ENCODE assay signal across 27 cellular contexts in the genomic region with DNA sequence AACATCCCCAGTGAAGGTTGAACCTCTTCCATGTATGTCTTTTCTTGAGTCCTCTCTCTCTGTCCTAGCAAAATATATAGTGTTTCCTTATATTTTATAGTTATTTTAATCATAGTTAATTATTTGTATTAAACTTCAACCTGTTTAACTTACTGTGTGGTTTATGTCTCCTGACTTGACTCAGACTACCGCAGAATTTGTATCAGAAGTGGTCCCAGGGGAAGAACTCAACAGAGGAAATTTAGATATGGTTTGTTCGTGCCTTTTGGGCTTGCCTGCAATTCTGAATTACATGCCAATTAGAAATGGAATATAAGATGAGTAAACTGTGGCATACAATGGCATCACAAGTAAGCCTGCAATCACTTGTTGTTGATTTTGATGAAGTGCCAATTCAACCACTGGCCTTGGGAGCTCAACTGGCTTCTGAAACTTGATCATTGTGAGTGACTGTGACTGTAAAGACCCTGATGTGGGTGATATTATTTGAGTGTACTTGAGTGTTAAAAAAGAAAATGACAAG.
DNase-seq lines count a peak whose midpoint lies in the region; ATAC-seq and TF ChIP-seq lines count a peak whose summit lies in the region.
"Had no signal": no experiment of that assay in that cellular context is flagged by ENCODE, and none has a peak within 500 bp of the region (broad histone marks: within the 10 kb centered on the region; RNA-seq: fewer than 3 reads in every experiment).

No MANE protein-coding gene starts in this region.

- H3K79me2 ChIP-seq in hepatocyte, result no peaks in the 10 kb centered on the region

- no peaks in the 10 kb centered on the region for H3K27me3 ChIP-seq in A673 (replicated peaks; ENCODE audit: insufficient read depth, low read depth, low read length, poor library complexity)
- no peaks in the 10 kb centered on the region for H3K27me3 ChIP-seq in hepatocyte
- H3K27me3 ChIP-seq: colonic mucosa, esophagus muscularis mucosa, testis, uterus had no signal

- peak; percentile 60 for DNase-seq in A673 (ENCODE audit: low spot score)
- DNase-seq in NCI-H1092 treated with DMSO at 0.1 percent for 48 hours (lab: John Stamatoyannopoulos, UW), result peak; percentile 91
- DNase-seq in NCI-H526 (lab: John Stamatoyannopoulos, UW), result peak; percentile 27 to 37
- DNase-seq in astrocyte of the cerebellum (ENCODE audit: low read depth), result peak; percentile 46
- DNase-seq in hepatocyte (ENCODE audit: low spot score), result no peak
- DNase-seq in DMS53 (lab: John Stamatoyannopoulos, UW), result no peak
- DNase-seq: activated CD8-positive, alpha-beta memory T cell treated with anti-CD3 and anti-CD28 coated beads for 24 hours; activated gamma-delta T cell treated with Interleukin-2 at 50 U/mL for 16 hours; activated T-cell treated with anti-CD3 and anti-CD28 coated beads, Interleukin-2, amount 50 U/mL, for 1 hour; CD8-positive, alpha-beta memory T cell; colonic mucosa; endodermal cell; islet precursor cell; left ventricle myocardium superior; naive B cell; NCI-H1048; NCI-H226; NK-92 treated with Interleukin-12 subunit alpha and Interleukin-12 subunit beta, amount 100 ng/mL, for 24 hours; nucleus accumbens; stimulated activated CD4-positive, alpha-beta T cell treated with anti-CD3 and anti-CD28 coated beads, Interleukin-4, amount 100 ng/mL, for 1 hour; testis; uterus had no signal

- no peak overlapping the region for H3K4me3 ChIP-seq in A673 (ENCODE audit: low read depth, low read length, poor library complexity, severe bottlenecking)
- H3K4me3 ChIP-seq in astrocyte of the cerebellum (ENCODE audit: low read depth, low read length), result no peak overlapping the region
- H3K4me3 ChIP-seq in hepatocyte, result no peak overlapping the region
- H3K4me3 ChIP-seq: colonic mucosa, esophagus muscularis mucosa, testis, uterus had no signal

- no TSS peak for BruUV-seq in A673 (replicated peaks; lab: Mats Ljungman, UMichigan)

- TF ChIP-seq CTCF in A673 (conservative IDR thresholded peaks at IDR 0.05; ENCODE audit: low read depth, low read length) (no peak), astrocyte of the cerebellum (IDR thresholded peaks at IDR 0.05; ENCODE audit: low read depth, low read length, missing control alignments) (no peak), hepatocyte (IDR thresholded peaks at IDR 0.05; ENCODE audit: poor library complexity) (no peak)

- POLR2A ChIA-PET in A673 (lab: Charles Lee; ENCODE audit: low non-redundant PET), result no interaction called here

- H3K9me2 ChIP-seq in hepatocyte (replicated peaks; ENCODE audit: insufficient read depth), result no peaks in the 10 kb centered on the region

- H4K20me1 ChIP-seq in hepatocyte (ENCODE audit: insufficient read depth, poor library complexity, severe bottlenecking), result no peaks in the 10 kb centered on the region

- CTCF ChIA-PET in A673 (lab: Charles Lee), result no interaction called here

- 87% methylated on average over 2 of the region's 2 CpGs for WGBS in hepatocyte (ENCODE audit: low lambda C conversion rate, missing lambda C conversion rate)

- in situ Hi-C loops in astrocyte of the cerebellum (cut with HindIII; ENCODE audit: low sequenced_read_pairs), result no loop called here

- H3K27ac ChIP-seq in A673 (ENCODE audit: low read depth, low read length, poor library complexity, severe bottlenecking) (no peak overlapping the region), hepatocyte (no peak overlapping the region)
- H3K27ac ChIP-seq: colonic mucosa, esophagus muscularis mucosa, testis, uterus had no signal

- no peak overlapping the region for H2AFZ ChIP-seq in hepatocyte

- no peaks in the 10 kb centered on the region for H3K9me3 ChIP-seq in A673 (ENCODE audit: low read depth, low read length, poor library complexity, severe bottlenecking)
- no peaks in the 10 kb centered on the region for H3K9me3 ChIP-seq in hepatocyte (ENCODE audit: low read depth)
- H3K9me3 ChIP-seq: colonic mucosa, esophagus muscularis mucosa, testis, uterus had no signal

- H3K4me1 ChIP-seq in A673 (ENCODE audit: insufficient read depth, low read length, poor library complexity, severe bottlenecking), result peaks cover 5% of the 10 kb centered on the region
- H3K4me1 ChIP-seq in hepatocyte (ENCODE audit: insufficient read depth), result no peaks in the 10 kb centered on the region
- H3K4me1 ChIP-seq: colonic mucosa, esophagus muscularis mucosa, testis, uterus had no signal

- no peaks in the 10 kb centered on the region for H3K36me3 ChIP-seq in A673 (ENCODE audit: insufficient read depth, low read length, poor library complexity, severe bottlenecking)
- H3K36me3 ChIP-seq in hepatocyte (replicated peaks; ENCODE audit: insufficient read depth, low read depth), result no peaks in the 10 kb centered on the region
- H3K36me3 ChIP-seq: colonic mucosa, esophagus muscularis mucosa, uterus had no signal

- no peak for ATAC-seq in GM21723 (IDR thresholded peaks at IDR 0.05; ENCODE audit: unreplicated experiment)
- no peak for ATAC-seq in GM19351 (IDR thresholded peaks at IDR 0.05; ENCODE audit: unreplicated experiment)
- ATAC-seq: HCT116; left ventricle myocardium superior; stimulated activated memory B cell treated with anti-CD40 and anti-IgM and Interleukin-4, amounts not matched to agents 10 μg/mL and 1 μg/mL and 100 μg/mL, for 72 hours had no signal

- H3K4me2 ChIP-seq in hepatocyte, result no peak overlapping the region

- intact Hi-C loops in A673 (cut with micrococcal nuclease; ENCODE audit: unreplicated experiment), result no loop called here

Comparison
In these comparisons a context has a peak if more than half of its experiments do, and no peak if none do; other contexts are left out.
1. DNase-seq: peak in A673 (single experiment), NCI-H1092 treated with DMSO at 0.1 percent for 48 hours (single experiment), NCI-H526 (2 of 2) and astrocyte of the cerebellum (single experiment); none in hepatocyte (single experiment) and DMS53 (single experiment).